20 cellular contexts compared by ENCODE assay signal in the genomic region with DNA sequence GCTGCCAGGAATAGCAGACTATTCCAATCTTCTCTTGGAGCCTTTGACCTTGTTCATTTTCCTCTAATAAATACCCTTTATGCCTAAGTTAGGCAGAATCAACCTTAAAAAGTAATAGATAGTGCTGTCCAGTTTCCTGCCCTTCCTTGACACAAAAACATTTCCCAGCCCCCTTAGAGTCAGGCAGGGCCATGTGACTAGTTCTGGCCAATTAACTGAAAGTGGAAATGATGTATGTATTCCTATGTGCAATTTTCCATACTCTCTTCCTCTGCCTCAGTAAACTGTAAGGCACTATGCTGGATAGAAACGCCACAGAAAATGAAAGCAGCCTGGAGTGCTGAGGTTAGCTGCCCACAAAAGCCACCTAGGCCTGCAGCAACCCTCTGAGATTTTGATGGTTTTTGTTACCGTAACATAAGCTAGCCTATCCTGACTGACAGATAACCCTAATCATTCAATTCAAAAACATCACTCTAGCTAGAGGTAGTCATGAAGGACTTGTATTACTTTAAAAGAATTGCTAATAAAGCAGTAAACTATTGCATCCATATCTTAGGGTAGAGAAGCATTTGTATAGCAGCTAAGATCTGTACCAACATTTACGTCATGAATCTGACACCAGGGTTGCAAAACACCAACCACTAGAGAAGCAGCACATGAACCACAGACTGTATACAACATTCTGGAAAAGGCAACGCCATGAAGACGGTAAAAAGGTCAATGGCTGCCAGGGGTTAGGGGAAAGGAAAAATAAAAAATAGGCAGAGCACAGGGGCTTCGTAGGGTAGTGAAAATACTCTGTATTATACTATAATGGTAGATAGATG.
DNase-seq lines count a peak whose midpoint lies in the region; ATAC-seq, FAIRE-seq and TF ChIP-seq lines count a peak whose summit lies in the region.
"Had no signal": no experiment of that assay in that cellular context is flagged by ENCODE, and none has a peak within 500 bp of the region (broad histone marks: within the 10 kb centered on the region; RNA-seq: fewer than 3 reads in every experiment).

No MANE protein-coding gene starts in this region.

- H3K9ac ChIP-seq in Loucy (ENCODE audit: low read depth, low read length, poor library complexity, severe bottlenecking) (no peak overlapping the region), endodermal cell (ENCODE audit: extremely low read depth, low read length, poor library complexity, severe bottlenecking) (no peak overlapping the region)

- intact Hi-C loops in esophagus squamous epithelium (cut with DNase I), result no loop called here

- H3K4me3 ChIP-seq in Loucy (ENCODE audit: low read length, poor library complexity, severe bottlenecking) (no peak overlapping the region), esophagus squamous epithelium (no peak overlapping the region), endodermal cell (ENCODE audit: low read length) (no peak overlapping the region)
- H3K4me3 ChIP-seq: body of pancreas, lower lobe of right lung had no signal

- H3K4me3 Mint-ChIP-seq in activated naive CD8-positive, alpha-beta T cell treated with anti-CD3 and anti-CD28 coated beads for 36 hours, result no peak overlapping the region
- H3K4me3 Mint-ChIP-seq in natural killer cell treated with Interleukin-12 subunit alpha and Interleukin-12 subunit beta and Interleukin-15 and Interleukin-18, amount 100 ng/mL, for 72 hours, result peak overlapping the region; percentile 52
- no peak overlapping the region for H3K4me3 Mint-ChIP-seq in endodermal cell
- H3K4me3 Mint-ChIP-seq: activated B cell treated with CpG ODN at 0.5 μM for 24 hours; activated naive CD8-positive, alpha-beta T cell treated with anti-CD3 and anti-CD28 coated beads, Interleukin-2, amount 10 ng/mL, durations not matched to agents 7 days and 5 days; activated T-helper 1 cell treated with anti-CD3 and anti-CD28 coated beads, Interleukin-12 subunit alpha, Interleukin-12 subunit beta, Interleukin-2, Interleukin-4 antibody, amounts not matched to agents 30 ng/mL and 10 ng/mL and 1 ng/mL, durations not matched to agents 14 hours and 24 hours and 36 hours; CD4-positive, alpha-beta memory T cell; T-helper 2 cell treated with Interferon-gamma antibody and Interleukin-4, amounts not matched to agents 5 μg/mL and 100 μg/mL, for 36 hours had no signal

- no peaks in the 10 kb centered on the region for H3F3A ChIP-seq in Loucy (ENCODE audit: low read depth)

- no peak for TF ChIP-seq CTCF in Loucy (conservative IDR thresholded peaks at IDR 0.05; ENCODE audit: low read length)
- no peak for TF ChIP-seq CTCF in esophagus squamous epithelium (IDR thresholded peaks at IDR 0.05)
- TF ChIP-seq CTCF in endodermal cell (conservative IDR thresholded peaks at IDR 0.05), result no peak

- no peaks in the 10 kb centered on the region for H3K79me2 ChIP-seq in Loucy (ENCODE audit: insufficient read depth, low read length)

- H3K27ac ChIP-seq in esophagus squamous epithelium (no peak overlapping the region), endodermal cell (ENCODE audit: low read depth, low read length) (no peak overlapping the region)
- H3K27ac ChIP-seq: body of pancreas, lower lobe of right lung had no signal

- WGBS in esophagus squamous epithelium, 2 donors, result 82 to 88% methylated on average over 6 of the region's 6 CpGs
- WGBS in endodermal cell (ENCODE audit: insufficient coverage in 1 of 2, insufficient read length in 1 of 2), 2 experiments, result 94 to 100% methylated on average over 1 to 5 of the region's 6 CpGs

- no peaks in the 10 kb centered on the region for H3K27me3 ChIP-seq in Loucy (ENCODE audit: insufficient read depth, low read length, poor library complexity, severe bottlenecking)
- no peaks in the 10 kb centered on the region for H3K27me3 ChIP-seq in esophagus squamous epithelium
- no peaks in the 10 kb centered on the region for H3K27me3 ChIP-seq in endodermal cell (ENCODE audit: control insufficient read depth, insufficient read depth, low read length, poor library complexity, severe bottlenecking)
- H3K27me3 ChIP-seq: body of pancreas had no signal

- H3K36me3 ChIP-seq in Loucy (ENCODE audit: insufficient read depth, low read length) (no peaks in the 10 kb centered on the region), esophagus squamous epithelium (no peaks in the 10 kb centered on the region), endodermal cell (ENCODE audit: control insufficient read depth, insufficient read depth, low read length) (no peaks in the 10 kb centered on the region)
- H3K36me3 ChIP-seq: lower lobe of right lung had no signal

- H2AFZ ChIP-seq in Loucy (ENCODE audit: low read length), result no peak overlapping the region

- H3K36me3 Mint-ChIP-seq in activated naive CD8-positive, alpha-beta T cell treated with anti-CD3 and anti-CD28 coated beads for 36 hours, result peaks cover 22% of the 10 kb centered on the region
- H3K36me3 Mint-ChIP-seq in natural killer cell treated with Interleukin-12 subunit alpha and Interleukin-12 subunit beta and Interleukin-15 and Interleukin-18, amount 100 ng/mL, for 72 hours, result peaks cover 7% of the 10 kb centered on the region
- H3K36me3 Mint-ChIP-seq in endodermal cell (ENCODE audit: low read depth), result no peaks in the 10 kb centered on the region

- peak; percentile 86 to 91 for ATAC-seq in natural killer cell treated with Interleukin-12 subunit alpha and Interleukin-12 subunit beta and Interleukin-15 and Interleukin-18, amount 100 ng/mL, for 72 hours
- ATAC-seq in GM21528 (IDR thresholded peaks at IDR 0.05; ENCODE audit: low FRiP score, unreplicated experiment), result no peak
- ATAC-seq: body of pancreas, lower lobe of right lung, SK-N-SH treated with all-trans-retinoic acid at 6 μM for 48 hours had no signal

- peaks cover 5% of the 10 kb centered on the region for H3K9me3 Mint-ChIP-seq in activated naive CD8-positive, alpha-beta T cell treated with anti-CD3 and anti-CD28 coated beads for 36 hours
- H3K9me3 Mint-ChIP-seq in natural killer cell treated with Interleukin-12 subunit alpha and Interleukin-12 subunit beta and Interleukin-15 and Interleukin-18, amount 100 ng/mL, for 72 hours, result no peaks in the 10 kb centered on the region
- no peaks in the 10 kb centered on the region for H3K9me3 Mint-ChIP-seq in endodermal cell
- H3K9me3 Mint-ChIP-seq: activated B cell treated with CpG ODN at 0.5 μM for 24 hours; activated T-helper 1 cell treated with anti-CD3 and anti-CD28 coated beads, Interleukin-12 subunit alpha, Interleukin-12 subunit beta, Interleukin-2, Interleukin-4 antibody, amounts not matched to agents 30 ng/mL and 10 ng/mL and 1 ng/mL, durations not matched to agents 14 hours and 24 hours and 36 hours; T-helper 2 cell treated with Interferon-gamma antibody and Interleukin-4, amounts not matched to agents 5 μg/mL and 100 μg/mL, for 36 hours had no signal

- H3K9me2 ChIP-seq in Loucy (replicated peaks; ENCODE audit: low read depth, low read length), result no peaks in the 10 kb centered on the region

- FAIRE-seq in GM19239 (lab: Jason Lieb, UNC), result peak; percentile 39
- FAIRE-seq: GM12892 had no signal

- peak overlapping the region; percentile 49 for H3K27ac Mint-ChIP-seq in activated naive CD8-positive, alpha-beta T cell treated with anti-CD3 and anti-CD28 coated beads for 36 hours
- peak overlapping the region; percentile 1 to 13 for H3K27ac Mint-ChIP-seq in natural killer cell treated with Interleukin-12 subunit alpha and Interleukin-12 subunit beta and Interleukin-15 and Interleukin-18, amount 100 ng/mL, for 72 hours
- no peak overlapping the region for H3K27ac Mint-ChIP-seq in endodermal cell
- H3K27ac Mint-ChIP-seq: activated B cell treated with CpG ODN at 0.5 μM for 24 hours; activated naive CD8-positive, alpha-beta T cell treated with anti-CD3 and anti-CD28 coated beads, Interleukin-2, amount 10 ng/mL, durations not matched to agents 7 days and 5 days; activated T-helper 1 cell treated with anti-CD3 and anti-CD28 coated beads, Interleukin-12 subunit alpha, Interleukin-12 subunit beta, Interleukin-2, Interleukin-4 antibody, amounts not matched to agents 30 ng/mL and 10 ng/mL and 1 ng/mL, durations not matched to agents 14 hours and 24 hours and 36 hours; progenitor cell of endocrine pancreas; T-helper 2 cell treated with Interferon-gamma antibody and Interleukin-4, amounts not matched to agents 5 μg/mL and 100 μg/mL, for 36 hours had no signal

- DNase-seq in GM19239 (ENCODE audit: insufficient read length, low spot score) (no peak), esophagus squamous epithelium (lab: John Stamatoyannopoulos, UW) (no peak), endodermal cell (no peak)
- DNase-seq in activated naive CD8-positive, alpha-beta T cell treated with anti-CD3 and anti-CD28 coated beads for 36 hours, result peak; percentile 4
- no peak for DNase-seq in natural killer cell treated with Interleukin-12 subunit alpha and Interleukin-12 subunit beta and Interleukin-15 and Interleukin-18, amount 100 ng/mL, for 72 hours (ENCODE audit: low spot score)
- DNase-seq: activated B cell treated with CpG ODN at 0.5 μM for 24 hours; activated naive CD8-positive, alpha-beta T cell treated with anti-CD3 and anti-CD28 coated beads, Interleukin-2, amount 10 ng/mL, durations not matched to agents 7 days and 5 days; body of pancreas; CD4-positive, alpha-beta memory T cell; effector CD4-positive, alpha-beta T cell; lower lobe of right lung; NCI-H2171 treated with DMSO at 0.1 percent for 48 hours; NCI-H526 had no signal

- H3K4me1 Mint-ChIP-seq in activated naive CD8-positive, alpha-beta T cell treated with anti-CD3 and anti-CD28 coated beads for 36 hours, result peaks cover 26% of the 10 kb centered on the region
- peaks cover 13 to 17% of the 10 kb centered on the region in 2 donors for H3K4me1 Mint-ChIP-seq in natural killer cell treated with Interleukin-12 subunit alpha and Interleukin-12 subunit beta and Interleukin-15 and Interleukin-18, amount 100 ng/mL, for 72 hours (ENCODE audit: low read depth in 2 of 2)
- H3K4me1 Mint-ChIP-seq in endodermal cell, result peaks cover 11% of the 10 kb centered on the region
- H3K4me1 Mint-ChIP-seq: activated B cell treated with CpG ODN at 0.5 μM for 24 hours had no signal

- no peaks in the 10 kb centered on the region for H3K27me3 Mint-ChIP-seq in activated naive CD8-positive, alpha-beta T cell treated with anti-CD3 and anti-CD28 coated beads for 36 hours
- H3K27me3 Mint-ChIP-seq in natural killer cell treated with Interleukin-12 subunit alpha and Interleukin-12 subunit beta and Interleukin-15 and Interleukin-18, amount 100 ng/mL, for 72 hours, result no peaks in the 10 kb centered on the region
- H3K27me3 Mint-ChIP-seq in endodermal cell (ENCODE audit: insufficient read depth), result no peaks in the 10 kb centered on the region
- H3K27me3 Mint-ChIP-seq: activated B cell treated with CpG ODN at 0.5 μM for 24 hours; activated naive CD8-positive, alpha-beta T cell treated with anti-CD3 and anti-CD28 coated beads, Interleukin-2, amount 10 ng/mL, durations not matched to agents 7 days and 5 days; CD4-positive, alpha-beta memory T cell; progenitor cell of endocrine pancreas had no signal

- TF ChIP-seq POLR2A in esophagus squamous epithelium (IDR thresholded peaks at IDR 0.05), result no peak

- no peaks in the 10 kb centered on the region for H3K9me3 ChIP-seq in Loucy (ENCODE audit: insufficient read depth, low read depth, low read length)
- H3K9me3 ChIP-seq in esophagus squamous epithelium, result no peaks in the 10 kb centered on the region
- H3K9me3 ChIP-seq in endodermal cell (ENCODE audit: control insufficient read depth, low read length), result no peaks in the 10 kb centered on the region
- H3K9me3 ChIP-seq: body of pancreas, lower lobe of right lung had no signal

- peaks cover 26% of the 10 kb centered on the region for H3K4me1 ChIP-seq in Loucy (ENCODE audit: insufficient read depth, low read length, poor library complexity, severe bottlenecking)
- H3K4me1 ChIP-seq in esophagus squamous epithelium, result no peaks in the 10 kb centered on the region
- H3K4me1 ChIP-seq in endodermal cell (ENCODE audit: control insufficient read depth, insufficient read depth, low read length), result peaks cover 5% of the 10 kb centered on the region
- H3K4me1 ChIP-seq: body of pancreas, lower lobe of right lung had no signal

- H4K20me1 ChIP-seq in Loucy (ENCODE audit: insufficient read depth, low read length, poor library complexity, severe bottlenecking), result no peaks in the 10 kb centered on the region

- H3K4me2 ChIP-seq in Loucy (ENCODE audit: low read depth, low read length, poor library complexity, severe bottlenecking), result peak overlapping the region; percentile 9
